In genomic region chr3:113021471-113021870, GRCh38 we compare ENCODE assay signal across 20 cellular contexts. TPM values are rescaled to one million over a fixed set of nuclear protein-coding genes. Genes with fewer than 3 reads are reported as not detected.
DNase-seq lines count a peak whose midpoint lies in the region; ATAC-seq, FAIRE-seq and TF ChIP-seq lines count a peak whose summit lies in the region.
"Had no signal": no experiment of that assay in that cellular context is flagged by ENCODE, and none has a peak within 500 bp of the region (broad histone marks: within the 10 kb centered on the region; RNA-seq: fewer than 3 reads in every experiment).

No MANE protein-coding gene starts in this region.

- H3K4me1 Mint-ChIP-seq in CD4-positive, alpha-beta memory T cell, result peaks cover 32 to 57% (median 45%) of the 10 kb centered on the region in 4 donors
- H3K4me1 Mint-ChIP-seq in natural killer cell, result peaks cover 31 to 33% of the 10 kb centered on the region in 2 donors

- H3K9me3 ChIP-seq in CD4-positive, alpha-beta memory T cell (ENCODE audit: control insufficient read depth in 1 of 2, low read length in 2 of 2), result no peaks in the 10 kb centered on the region
- H3K9me3 ChIP-seq: A549, BE2C had no signal

- POLR2A ChIA-PET in CD4-positive, alpha-beta memory T cell (lab: Charles Lee; ENCODE audit: partially characterized antibody), result interaction anchor here (1.4 kb wide), 1 partner anchor 30 kb away, joined by 5 read pairs; no protein-coding TSS in a partner anchor

- no peaks in the 10 kb centered on the region for H3K27me3 Mint-ChIP-seq in CD4-positive, alpha-beta memory T cell
- no peaks in the 10 kb centered on the region for H3K27me3 Mint-ChIP-seq in natural killer cell (ENCODE audit: low read depth in 2 of 2)
- H3K27me3 Mint-ChIP-seq: CD8-positive, alpha-beta memory T cell had no signal

- FAIRE-seq in GM12891 (lab: Jason Lieb, UNC), result peak; percentile 5
- no peak for FAIRE-seq in bronchial epithelial cell (lab: Jason Lieb, UNC)
- FAIRE-seq: A549, GM12892, HepG2, HTR-8/SVneo had no signal

- no peak overlapping the region for H3K4me3 ChIP-seq in CD4-positive, alpha-beta memory T cell (ENCODE audit: low read length in 2 of 2)
- no peak overlapping the region for H3K4me3 ChIP-seq in bronchial epithelial cell (ENCODE audit: low read depth, low read length)
- H3K4me3 ChIP-seq: A549 had no signal

- TF ChIP-seq CTCF in bronchial epithelial cell (IDR thresholded peaks at IDR 0.05; ENCODE audit: insufficient read depth, low read length, severe bottlenecking) (no peak), natural killer cell (IDR thresholded peaks at IDR 0.05) (no peak)

- intact Hi-C loops in CD4-positive, alpha-beta memory T cell (cut with micrococcal nuclease), result no loop called here
- intact Hi-C loops in natural killer cell (cut with micrococcal nuclease), result no loop called here

- ATAC-seq in natural killer cell (no peak), HG02884 (IDR thresholded peaks at IDR 0.05; ENCODE audit: unreplicated experiment) (no peak)
- ATAC-seq: A549, HepG2 had no signal

- peaks cover 33% of the 10 kb centered on the region for H3K4me1 ChIP-seq in CD4-positive, alpha-beta memory T cell (ENCODE audit: insufficient read depth, low read length)

- no peak overlapping the region for H3K4me3 Mint-ChIP-seq in CD4-positive, alpha-beta memory T cell
- no peak overlapping the region for H3K4me3 Mint-ChIP-seq in natural killer cell
- H3K4me3 Mint-ChIP-seq: HFFc6 had no signal

- no peaks in the 10 kb centered on the region for H3K9me3 Mint-ChIP-seq in CD4-positive, alpha-beta memory T cell
- no peaks in the 10 kb centered on the region for H3K9me3 Mint-ChIP-seq in natural killer cell
- H3K9me3 Mint-ChIP-seq: CD8-positive, alpha-beta memory T cell; HFFc6 had no signal

- CTCF ChIA-PET in CD4-positive, alpha-beta memory T cell (lab: Charles Lee; ENCODE audit: partially characterized antibody), result interaction anchor here (0.7 to 4.5 kb wide), 2 partner anchors 14 to 21 kb away, joined by 4 to 23 read pairs; no protein-coding TSS in a partner anchor

- no peaks in the 10 kb centered on the region for H3K36me3 ChIP-seq in CD4-positive, alpha-beta memory T cell (ENCODE audit: insufficient read depth, low read length)
- peaks cover 2% of the 10 kb centered on the region for H3K36me3 ChIP-seq in bronchial epithelial cell (ENCODE audit: control insufficient read depth, insufficient read depth, low read length)

- DNase-seq in CD4-positive, alpha-beta memory T cell, result no peak
- DNase-seq in GM12891 (ENCODE audit: insufficient read length, low spot score) (no peak), bronchial epithelial cell (ENCODE audit: low read depth) (peak; percentile 80), natural killer cell (no peak), COLO829 (ENCODE audit: low spot score) (no peak), GM03348 (ENCODE audit: low spot score) (no peak)
- DNase-seq: BE2C; CD8-positive, alpha-beta memory T cell; DMS 273 treated with DMSO at 0.1 percent for 48 hours; HCEC 1CT; HFFc6 had no signal

- no peak for TF ChIP-seq POLR2A in GM12891 (IDR thresholded peaks at IDR 0.05; ENCODE audit: low read depth, low read length)

- no peak overlapping the region for H3K27ac ChIP-seq in CD4-positive, alpha-beta memory T cell (ENCODE audit: low read depth, low read length)
- H3K27ac ChIP-seq: A549, C4-2B had no signal

- H3K36me3 Mint-ChIP-seq in CD4-positive, alpha-beta memory T cell, result peaks cover 6 to 24% of the 10 kb centered on the region in 2 donors
- H3K36me3 Mint-ChIP-seq in natural killer cell, result no peaks in the 10 kb centered on the region

- H3K27me3 ChIP-seq in CD4-positive, alpha-beta memory T cell (ENCODE audit: insufficient read depth, low read length), result no peaks in the 10 kb centered on the region
- H3K27me3 ChIP-seq in bronchial epithelial cell (ENCODE audit: control insufficient read depth, insufficient read depth, low read length), result no peaks in the 10 kb centered on the region
- H3K27me3 ChIP-seq: BE2C had no signal

- peak overlapping the region in 4 of 7 donors; percentile 62 to 98 (median 76) for H3K27ac Mint-ChIP-seq in CD4-positive, alpha-beta memory T cell
- peak overlapping the region; percentile 89 to 92 for H3K27ac Mint-ChIP-seq in natural killer cell
- H3K27ac Mint-ChIP-seq: HFFc6 had no signal

TF ChIP-seq in GM12891, 5 proteins besides CTCF, POLR2A, EP300 and RAD21:
- TF ChIP-seq SPI1 (IDR thresholded peaks at IDR 0.05; ENCODE audit: low read depth, low read length), result no peak
- no peak for TF ChIP-seq TAF1 (IDR thresholded peaks at IDR 0.05; ENCODE audit: low read depth, low read length)
- no peak for TF ChIP-seq PAX5 (IDR thresholded peaks at IDR 0.05; ENCODE audit: insufficient read depth, low read length, severe bottlenecking)
- TF ChIP-seq POLR2AphosphoS5 (IDR thresholded peaks at IDR 0.05; ENCODE audit: low read depth, low read length), result no peak
- TF ChIP-seq POU2F2 (IDR thresholded peaks at IDR 0.05; ENCODE audit: low read depth, low read length), result no peak

RNA-seq across cellular contexts. Expression of gene GTPBP8, which starts 30.7 kb away (rescaled TPM):
- total RNA-seq in CD4-positive, alpha-beta memory T cell, result 10 to 100 TPM; 36.0 to 40.0 TPM
- polyA plus RNA-seq in CD4-positive, alpha-beta memory T cell, result 10 to 100 TPM; 17.2 to 27.3 TPM
- 17.8 TPM for polyA plus RNA-seq in GM12891 (2012; ENCODE audit: low read depth, missing spikeins)
- total RNA-seq in bronchial epithelial cell (18.4 and 30.1 TPM in 2 replicates), natural killer cell (10 to 100 TPM; 16.6 to 28.6 (median 16.8) TPM)

RNA-seq across cellular contexts. Expression of gene CD200R1, which starts 46.6 kb away (rescaled TPM):
- total RNA-seq in CD4-positive, alpha-beta memory T cell, result 10 to 100 TPM; 29.2 to 30.1 TPM
- 10 to 100 TPM; 22.6 to 27.6 TPM for polyA plus RNA-seq in CD4-positive, alpha-beta memory T cell
- 0.85 TPM for polyA plus RNA-seq in GM12891 (2012; ENCODE audit: low read depth, missing spikeins)
- total RNA-seq in bronchial epithelial cell (under 0.01 TPM in 1 of 2 replicates, not detected in the other), natural killer cell (10 to 100 TPM in 1 of 3 donors, 1 to 10 TPM in 1, under 1 TPM in 1; 0.38 to 25.8 (median 1.7) TPM)
- total RNA-seq: G401, H4, HepG2, HFFc6 had no signal
- polyA plus RNA-seq: AG04450 had no signal
